18 cellular contexts compared by ENCODE assay signal in the genomic region with DNA sequence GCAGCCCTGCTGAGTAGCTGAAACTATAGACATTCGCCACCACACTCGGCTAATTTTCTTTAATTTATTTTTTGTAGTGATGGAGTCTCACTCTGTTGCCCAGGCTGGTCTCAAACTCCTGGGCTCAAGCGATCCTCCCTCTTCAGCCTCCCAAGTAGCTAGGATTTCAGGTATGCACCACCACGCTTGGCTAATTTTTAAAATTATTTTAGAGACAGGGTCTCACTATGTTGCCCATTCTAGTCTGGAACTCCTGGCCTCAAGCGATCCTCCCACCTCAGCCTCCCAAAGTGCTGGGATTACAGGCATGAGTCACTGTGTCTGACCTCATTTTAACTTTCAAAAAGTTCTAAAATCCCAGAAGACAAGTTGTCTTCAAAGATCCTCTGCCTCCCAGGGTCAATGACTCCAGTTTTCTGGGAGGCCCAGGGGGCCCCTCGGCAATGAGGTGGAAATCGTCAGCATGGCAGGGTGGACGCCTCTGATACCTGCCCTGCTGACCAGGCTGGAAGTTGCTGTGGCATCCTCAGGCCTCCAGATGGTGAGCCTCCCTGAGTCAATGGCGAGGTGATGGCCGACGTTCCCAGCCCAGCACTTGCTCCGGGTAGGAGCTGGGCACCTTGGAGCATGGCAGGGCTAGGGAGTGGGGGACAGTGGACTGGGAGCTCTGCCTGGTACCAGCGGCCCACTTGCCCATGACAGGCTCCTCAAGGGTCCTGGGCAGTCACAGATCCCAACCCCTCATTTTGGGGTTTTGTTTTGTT. TPM values are rescaled to one million over a fixed set of nuclear protein-coding genes. Genes with fewer than 3 reads are reported as not detected.
DNase-seq lines count a peak whose midpoint lies in the region; FAIRE-seq and TF ChIP-seq lines count a peak whose summit lies in the region.
"Had no signal": no experiment of that assay in that cellular context is flagged by ENCODE, and none has a peak within 500 bp of the region (broad histone marks: within the 10 kb centered on the region; RNA-seq: fewer than 3 reads in every experiment).

No MANE protein-coding gene starts in this region.

- no peak overlapping the region for H3K4me3 ChIP-seq in parathyroid adenoma (ENCODE audit: low read depth, low read length)
- H3K4me3 ChIP-seq: PC-9 had no signal

- POLR2A ChIA-PET in activated CD4-positive, alpha-beta memory T cell treated with anti-CD3 and anti-CD28 coated beads for 36 hours (lab: Charles Lee), result no interaction called here

- CTCF ChIA-PET in activated CD4-positive, alpha-beta memory T cell treated with anti-CD3 and anti-CD28 coated beads for 36 hours (lab: Charles Lee), result no interaction called here

- TF ChIP-seq CTCF in CD14-positive monocyte (IDR thresholded peaks at IDR 0.05) (no peak), parathyroid adenoma (IDR thresholded peaks at IDR 0.05) (no peak)

- DNase-seq in CD14-positive monocyte (ENCODE audit: low spot score) (no peak), RCC 7860 (ENCODE audit: low spot score) (peak; percentile 10), glomerular visceral epithelial cell (ENCODE audit: extremely low spot score) (peak; percentile 27), NCI-H526 treated with DMSO at 0.1 percent for 48 hours (lab: John Stamatoyannopoulos, UW) (no peak), hypothalamus (lab: John Stamatoyannopoulos, UW) (no peak)
- DNase-seq in activated CD4-positive, alpha-beta memory T cell treated with anti-CD3 and anti-CD28 coated beads for 36 hours, result no peak
- DNase-seq: Calu3; CD8-positive, alpha-beta T cell; DMS79; Karpas-422; NCI-H1092; NCI-H1436 treated with DMSO at 0.1 percent for 48 hours; NCI-H2029; NCI-H345; NCI-H524 treated with DMSO at 0.1 percent for 48 hours; PC-9 had no signal

- peaks cover 8 to 13% (median 9%) of the 10 kb centered on the region in 7 donors for H3K9me3 Mint-ChIP-seq in CD14-positive monocyte
- H3K9me3 Mint-ChIP-seq in activated CD4-positive, alpha-beta memory T cell treated with anti-CD3 and anti-CD28 coated beads for 36 hours, result peaks cover 8% of the 10 kb centered on the region
- H3K9me3 Mint-ChIP-seq: CD8-positive, alpha-beta T cell had no signal

- peak overlapping the region; percentile 75 for H3K27ac ChIP-seq in parathyroid adenoma
- H3K27ac ChIP-seq: PC-9 had no signal

- peaks cover 0 to 4% (median 0%) of the 10 kb centered on the region in 3 donors for H3K27me3 Mint-ChIP-seq in CD14-positive monocyte (ENCODE audit: low read depth in 3 of 3)
- no peaks in the 10 kb centered on the region for H3K27me3 Mint-ChIP-seq in activated CD4-positive, alpha-beta memory T cell treated with anti-CD3 and anti-CD28 coated beads for 36 hours

- H3K27ac Mint-ChIP-seq in CD14-positive monocyte, result peak overlapping the region in 6 of 7 donors; percentile 2 to 95 (median 56)
- H3K27ac Mint-ChIP-seq in activated CD4-positive, alpha-beta memory T cell treated with anti-CD3 and anti-CD28 coated beads for 36 hours, result no peak overlapping the region
- H3K27ac Mint-ChIP-seq: CD8-positive, alpha-beta T cell had no signal

- no peak overlapping the region for H3K9ac ChIP-seq in parathyroid adenoma

- H3K36me3 Mint-ChIP-seq in CD14-positive monocyte, result peaks cover 3 to 12% of the 10 kb centered on the region in 2 donors
- H3K36me3 Mint-ChIP-seq in activated CD4-positive, alpha-beta memory T cell treated with anti-CD3 and anti-CD28 coated beads for 36 hours, result peaks cover 3% of the 10 kb centered on the region
- H3K36me3 Mint-ChIP-seq: CD8-positive, alpha-beta T cell had no signal

- no peaks in the 10 kb centered on the region for H3K27me3 ChIP-seq in parathyroid adenoma (ENCODE audit: control insufficient read depth, insufficient read depth, low read length)

- intact Hi-C loops in CD14-positive monocyte (cut with micrococcal nuclease), result no loop called here
- intact Hi-C loops in activated CD4-positive, alpha-beta memory T cell treated with anti-CD3 and anti-CD28 coated beads for 36 hours (cut with micrococcal nuclease), result no loop called here

- no peaks in the 10 kb centered on the region for H3K79me2 ChIP-seq in parathyroid adenoma

- H3K4me3 Mint-ChIP-seq in CD14-positive monocyte, result no peak overlapping the region
- no peak overlapping the region for H3K4me3 Mint-ChIP-seq in activated CD4-positive, alpha-beta memory T cell treated with anti-CD3 and anti-CD28 coated beads for 36 hours
- H3K4me3 Mint-ChIP-seq: CD8-positive, alpha-beta T cell had no signal

- no peak overlapping the region for H3K4me2 ChIP-seq in parathyroid adenoma (ENCODE audit: low read length)
- H3K4me2 ChIP-seq: PC-9 had no signal

- H3K4me1 ChIP-seq in parathyroid adenoma, result peaks cover 27% of the 10 kb centered on the region

- no peak overlapping the region for H2AFZ ChIP-seq in parathyroid adenoma
- H2AFZ ChIP-seq: PC-9 had no signal

- H3K9me3 ChIP-seq in parathyroid adenoma (ENCODE audit: control insufficient read depth, low read length), result no peaks in the 10 kb centered on the region

- H3K36me3 ChIP-seq in parathyroid adenoma (ENCODE audit: control insufficient read depth, insufficient read depth, low read length), result no peaks in the 10 kb centered on the region

- FAIRE-seq in RCC 7860 (lab: Jason Lieb, UNC), result no peak
- FAIRE-seq: A204.1 had no signal

- H3K4me1 Mint-ChIP-seq in CD14-positive monocyte, result peaks cover 56% of the 10 kb centered on the region
- peaks cover 3% of the 10 kb centered on the region for H3K4me1 Mint-ChIP-seq in activated CD4-positive, alpha-beta memory T cell treated with anti-CD3 and anti-CD28 coated beads for 36 hours (ENCODE audit: low read depth)

RNA-seq across cellular contexts. Expression of a gene that starts 31.1 kb away (rescaled TPM):
- polyA plus RNA-seq in CD14-positive monocyte, result 100 to 1,000 TPM; 604 to 698 TPM
- total RNA-seq in activated CD4-positive, alpha-beta memory T cell treated with anti-CD3 and anti-CD28 coated beads for 36 hours, result 1,000 to 10,000 TPM; 2,986 to 3,013 TPM

RNA-seq across cellular contexts. Expression of a gene that starts 43.5 kb away (rescaled TPM):
- polyA plus RNA-seq in CD14-positive monocyte, result not detected
- 10 to 100 TPM; 11.7 to 13.3 TPM for total RNA-seq in activated CD4-positive, alpha-beta memory T cell treated with anti-CD3 and anti-CD28 coated beads for 36 hours

Comparison
In these comparisons a context has a peak if more than half of its experiments do, and no peak if none do; other contexts are left out.
1. DNase-seq: peak in RCC 7860 (single experiment) and glomerular visceral epithelial cell (single experiment); none in CD14-positive monocyte (single experiment), activated CD4-positive, alpha-beta memory T cell treated with anti-CD3 and anti-CD28 coated beads for 36 hours (single experiment), NCI-H526 treated with DMSO at 0.1 percent for 48 hours (single experiment) and hypothalamus (0 of 51).